In the genomic region with DNA sequence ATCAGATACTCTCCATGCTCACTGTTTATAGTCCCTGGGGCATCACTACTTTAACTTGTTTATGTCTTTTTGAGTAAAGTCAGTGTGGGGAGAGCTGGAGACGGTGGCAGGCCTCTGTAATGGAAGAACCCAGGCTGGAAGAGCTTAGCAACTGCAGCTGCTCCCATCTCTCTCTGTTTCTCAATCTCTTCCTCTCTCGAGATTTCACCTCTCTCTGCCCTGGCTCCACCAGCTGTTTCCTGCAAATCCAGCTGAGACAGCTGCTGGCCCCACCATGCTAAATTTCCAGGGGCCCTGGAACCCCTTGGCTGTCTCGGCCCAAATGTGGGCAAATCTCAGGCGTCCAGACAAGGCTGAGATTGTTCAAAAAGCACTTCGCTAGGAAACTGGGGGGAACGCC, we compare ENCODE assay signal across 19 cellular contexts. TPM values are rescaled to one million over a fixed set of nuclear protein-coding genes. Genes with fewer than 3 reads are reported as not detected.
DNase-seq lines count a peak whose midpoint lies in the region; ATAC-seq and TF ChIP-seq lines count a peak whose summit lies in the region.
"Had no signal": no experiment of that assay in that cellular context is flagged by ENCODE, and none has a peak within 500 bp of the region (broad histone marks: within the 10 kb centered on the region; RNA-seq: fewer than 3 reads in every experiment).

No MANE protein-coding gene starts in this region.

- no peak overlapping the region for H3K9ac ChIP-seq in neuronal stem cell (ENCODE audit: low read depth, low read length, poor library complexity)

- no peak overlapping the region for H3K27ac Mint-ChIP-seq in activated CD4-positive, alpha-beta memory T cell treated with anti-CD3 and anti-CD28 coated beads, Interleukin-2, amount 10 ng/mL, durations not matched to agents 7 days and 5 days
- H3K27ac Mint-ChIP-seq: activated T-helper 2 cell treated with anti-CD3 and anti-CD28 coated beads, Interferon-gamma antibody, Interleukin-2, Interleukin-4, amounts not matched to agents 10 μg/mL and 5 μg/mL and 100 μg/mL, durations not matched to agents 14 hours and 24 hours and 36 hours had no signal

- POLR2A ChIA-PET in A673 (lab: Charles Lee; ENCODE audit: low non-redundant PET), result no interaction called here
- POLR2A ChIA-PET in activated CD4-positive, alpha-beta memory T cell treated with anti-CD3 and anti-CD28 coated beads, Interleukin-2, amount 10 ng/mL, durations not matched to agents 7 days and 5 days (lab: Charles Lee), result no interaction called here

- H3K79me1 ChIP-seq in neuronal stem cell (ENCODE audit: low read depth, low read length), result no peaks in the 10 kb centered on the region

- peak overlapping the region; percentile 24 for H2AFZ ChIP-seq in neuronal stem cell (ENCODE audit: low read length)

- CTCF ChIA-PET in A673 (lab: Charles Lee), result no interaction called here
- CTCF ChIA-PET in activated CD4-positive, alpha-beta memory T cell treated with anti-CD3 and anti-CD28 coated beads, Interleukin-2, amount 10 ng/mL, durations not matched to agents 7 days and 5 days (lab: Charles Lee), result interaction anchor here (0.8 kb wide), 1 partner anchor 15 kb away, joined by 3 read pairs; no protein-coding TSS in a partner anchor

- no peaks in the 10 kb centered on the region for H3K9me3 Mint-ChIP-seq in activated CD4-positive, alpha-beta memory T cell treated with anti-CD3 and anti-CD28 coated beads, Interleukin-2, amount 10 ng/mL, durations not matched to agents 7 days and 5 days
- H3K9me3 Mint-ChIP-seq: activated T-helper 2 cell treated with anti-CD3 and anti-CD28 coated beads, Interferon-gamma antibody, Interleukin-2, Interleukin-4, amounts not matched to agents 10 μg/mL and 5 μg/mL and 100 μg/mL, durations not matched to agents 14 hours and 24 hours and 36 hours had no signal

- intact Hi-C loops in A673 (cut with micrococcal nuclease; ENCODE audit: unreplicated experiment), result no loop called here
- intact Hi-C loops in left ventricle myocardium inferior (cut with micrococcal nuclease), result no loop called here

- no peak overlapping the region for H2BK5ac ChIP-seq in neuronal stem cell (ENCODE audit: low read length)

- H2AK5ac ChIP-seq in neuronal stem cell (ENCODE audit: low read depth, low read length), result no peak overlapping the region

- no peak overlapping the region for H2BK12ac ChIP-seq in neuronal stem cell (ENCODE audit: low read length)

- H3K4me3 ChIP-seq in A673 (ENCODE audit: low read depth, low read length, poor library complexity, severe bottlenecking), result no peak overlapping the region
- H3K4me3 ChIP-seq in cardiac fibroblast (replicated peaks in 1 of 2; ENCODE audit: low read depth in 2 of 2, low read length in 2 of 2), result no peak overlapping the region
- no peak overlapping the region for H3K4me3 ChIP-seq in left ventricle myocardium inferior
- H3K4me3 ChIP-seq in neuronal stem cell (ENCODE audit: low read length in 2 of 2), result no peak overlapping the region
- H3K4me3 ChIP-seq: Peyer's patch, skin epidermis had no signal

- in situ Hi-C loops in ACHN (cut with HindIII; ENCODE audit: low pct_ligation_motif_present, low pct_unique_long_range_greater_than_20kb, low sequenced_read_pairs), result loop anchor here (25.0 kb wide), 1 partner anchor 325 kb away; no protein-coding TSS in a partner anchor

- WGBS in neuronal stem cell (ENCODE audit: extremely low coverage in 2 of 2, insufficient read length in 2 of 2, insufficient replicate concordance in 1 of 2), 2 donors, result no CpG with 5 or more reads among the region's 6 CpGs

- BruUV-seq in A673 (replicated peaks; lab: Mats Ljungman, UMichigan), result no TSS peak

- H3K27ac ChIP-seq in A673 (ENCODE audit: low read depth, low read length, poor library complexity, severe bottlenecking), result no peak overlapping the region
- H3K27ac ChIP-seq in left ventricle myocardium inferior (replicated peaks), result peak overlapping the region; percentile 73
- no peak overlapping the region for H3K27ac ChIP-seq in neuronal stem cell (replicated peaks; ENCODE audit: low read length)
- H3K27ac ChIP-seq: C4-2B, Peyer's patch, skin epidermis had no signal

- no peak for ATAC-seq in GM21825 (IDR thresholded peaks at IDR 0.05; ENCODE audit: unreplicated experiment)
- ATAC-seq: SK-N-SH treated with all-trans-retinoic acid at 6 μM for 48 hours had no signal

- no peak overlapping the region for H3K4ac ChIP-seq in neuronal stem cell (ENCODE audit: low read length)

- no peak overlapping the region for H2BK120ac ChIP-seq in neuronal stem cell (ENCODE audit: low read depth, low read length)

- DNase-seq in A673 (ENCODE audit: low spot score), result peak; percentile 48
- peak; percentile 41 to 76 for DNase-seq in cardiac fibroblast (ENCODE audit: low read depth in 2 of 2)
- peak; percentile 52 for DNase-seq in left ventricle myocardium inferior
- DNase-seq in neuronal stem cell (ENCODE audit: low spot score), result no peak
- DNase-seq in activated CD4-positive, alpha-beta memory T cell treated with anti-CD3 and anti-CD28 coated beads, Interleukin-2, amount 10 ng/mL, durations not matched to agents 7 days and 5 days, result no peak
- no peak for DNase-seq in ACHN
- DNase-seq in activated T-cell treated with anti-CD3 and anti-CD28 coated beads, Interleukin-2, amount 50 U/mL, for 1 hour, result no peak
- DNase-seq: activated CD4-positive, CD25-positive, alpha-beta regulatory T cell treated with anti-CD3 and anti-CD28 coated beads, Interleukin-2, amount 50 U/mL, for 72 hours; DMS153; effector CD4-positive, alpha-beta T cell; kidney glomerular epithelial cell; NCI-H1105; stimulated activated CD4-positive, alpha-beta T cell treated with anti-CD3 and anti-CD28 coated beads, Interleukin-4, amount 100 ng/mL, for 4 hours had no signal

- H3K27me3 ChIP-seq in A673 (replicated peaks; ENCODE audit: insufficient read depth, low read depth, low read length, poor library complexity) (no peaks in the 10 kb centered on the region), left ventricle myocardium inferior (ENCODE audit: low read depth) (peaks cover 50% of the 10 kb centered on the region), neuronal stem cell (ENCODE audit: control insufficient read depth in 3 of 3, insufficient read depth in 3 of 3, low read depth in 1 of 3, low read length in 3 of 3) (no peaks in the 10 kb centered on the region)
- H3K27me3 ChIP-seq: Peyer's patch had no signal

- no peaks in the 10 kb centered on the region for H3K36me3 ChIP-seq in A673 (ENCODE audit: insufficient read depth, low read length, poor library complexity, severe bottlenecking)
- H3K36me3 ChIP-seq in left ventricle myocardium inferior, result no peaks in the 10 kb centered on the region
- no peaks in the 10 kb centered on the region for H3K36me3 ChIP-seq in neuronal stem cell (replicated peaks in 1 of 2; ENCODE audit: control insufficient read depth in 2 of 2, insufficient read depth in 2 of 2, low read length in 2 of 2)
- H3K36me3 ChIP-seq: Peyer's patch had no signal

- H3K27me3 Mint-ChIP-seq in activated CD4-positive, alpha-beta memory T cell treated with anti-CD3 and anti-CD28 coated beads, Interleukin-2, amount 10 ng/mL, durations not matched to agents 7 days and 5 days, result peaks cover 20% of the 10 kb centered on the region

- no peak overlapping the region for H3K4me3 Mint-ChIP-seq in activated CD4-positive, alpha-beta memory T cell treated with anti-CD3 and anti-CD28 coated beads, Interleukin-2, amount 10 ng/mL, durations not matched to agents 7 days and 5 days

- no peak overlapping the region for H3K4me2 ChIP-seq in neuronal stem cell (ENCODE audit: insufficient read depth, low read length, poor library complexity, severe bottlenecking)

- H2BK15ac ChIP-seq in neuronal stem cell (ENCODE audit: low read length), result no peak overlapping the region

- H3K4me1 ChIP-seq in A673 (ENCODE audit: insufficient read depth, low read length, poor library complexity, severe bottlenecking) (peaks cover 40% of the 10 kb centered on the region), left ventricle myocardium inferior (peaks cover 21% of the 10 kb centered on the region), neuronal stem cell (ENCODE audit: control insufficient read depth in 2 of 2, insufficient read depth in 1 of 2, low read depth in 1 of 2, low read length in 2 of 2) (peaks cover 14 to 26% of the 10 kb centered on the region in 2 donors)
- H3K4me1 ChIP-seq: Peyer's patch had no signal

- H3K36me3 Mint-ChIP-seq in activated CD4-positive, alpha-beta memory T cell treated with anti-CD3 and anti-CD28 coated beads, Interleukin-2, amount 10 ng/mL, durations not matched to agents 7 days and 5 days (ENCODE audit: low read depth), result no peaks in the 10 kb centered on the region

- no peaks in the 10 kb centered on the region for H3K9me3 ChIP-seq in A673 (ENCODE audit: low read depth, low read length, poor library complexity, severe bottlenecking)
- no peaks in the 10 kb centered on the region for H3K9me3 ChIP-seq in left ventricle myocardium inferior (replicated peaks)
- no peaks in the 10 kb centered on the region for H3K9me3 ChIP-seq in neuronal stem cell (replicated peaks in 1 of 2; ENCODE audit: control insufficient read depth in 2 of 2, insufficient read depth in 1 of 2, low read depth in 1 of 2, low read length in 2 of 2)
- H3K9me3 ChIP-seq: Peyer's patch had no signal

- TF ChIP-seq CTCF in A673 (conservative IDR thresholded peaks at IDR 0.05; ENCODE audit: low read depth, low read length) (no peak), cardiac fibroblast (IDR thresholded peaks at IDR 0.05; ENCODE audit: low read depth, low read length) (no peak), left ventricle myocardium inferior (IDR thresholded peaks at IDR 0.05; ENCODE audit: borderline replicate concordance) (no peak)

- no peak overlapping the region for H4K8ac ChIP-seq in neuronal stem cell (ENCODE audit: low read depth, low read length)

- no peak overlapping the region for H3K23ac ChIP-seq in neuronal stem cell (ENCODE audit: low read depth, low read length, poor library complexity)

- H4K91ac ChIP-seq in neuronal stem cell (ENCODE audit: low read depth, low read length, poor library complexity), result no peak overlapping the region

- no peak overlapping the region for H3K18ac ChIP-seq in neuronal stem cell (ENCODE audit: low read length)

- no peaks in the 10 kb centered on the region for H3K4me1 Mint-ChIP-seq in activated CD4-positive, alpha-beta memory T cell treated with anti-CD3 and anti-CD28 coated beads, Interleukin-2, amount 10 ng/mL, durations not matched to agents 7 days and 5 days

- no peak overlapping the region for H3K14ac ChIP-seq in neuronal stem cell (ENCODE audit: low read length)

RNA-seq across cellular contexts. Expression of a gene that starts 25.8 kb away (rescaled TPM):
- total RNA-seq in A673 (2021) (34.6 and 39.4 TPM in 2 replicates), left ventricle myocardium inferior (16.4 TPM)
- 9.2 TPM for polyA plus RNA-seq in neuronal stem cell (2013, experiment 1 of 2)
- polyA plus RNA-seq in neuronal stem cell (2013, experiment 2 of 2), result 8.8 TPM
- 10 to 100 TPM; 34.9 to 37.2 TPM for total RNA-seq in activated CD4-positive, alpha-beta memory T cell treated with anti-CD3 and anti-CD28 coated beads, Interleukin-2, amount 10 ng/mL, durations not matched to agents 7 days and 5 days

Comparison
In these comparisons a context has a peak if more than half of its experiments do, and no peak if none do; other contexts are left out.
1. DNase-seq: peak in A673 (single experiment), cardiac fibroblast (2 of 2) and left ventricle myocardium inferior (single experiment); none in neuronal stem cell (single experiment), activated CD4-positive, alpha-beta memory T cell treated with anti-CD3 and anti-CD28 coated beads, Interleukin-2, amount 10 ng/mL, durations not matched to agents 7 days and 5 days (single experiment), ACHN (single experiment) and activated T-cell treated with anti-CD3 and anti-CD28 coated beads, Interleukin-2, amount 50 U/mL, for 1 hour (single experiment).